Comparison of ENCODE assay signal across 8 cellular contexts in genomic region chr19:47445937-47446402, GRCh38. TPM values are rescaled to one million over a fixed set of nuclear protein-coding genes. Genes with fewer than 3 reads are reported as not detected.
DNase-seq lines count a peak whose midpoint lies in the region; ATAC-seq and TF ChIP-seq lines count a peak whose summit lies in the region.

No MANE protein-coding gene starts in this region.

- WGBS in mesendoderm (ENCODE audit: extremely low coverage, insufficient coverage, low lambda C conversion rate) = no CpG with 5 or more reads among the region's 22 CpGs

- H3K79me1 ChIP-seq in mesendoderm (ENCODE audit: low read length) = no peaks in the 10 kb centered on the region

- no peak overlapping the region for H2AK5ac ChIP-seq in mesendoderm (ENCODE audit: low read length)

- H3K4me3 ChIP-seq in coronary artery (peak overlapping the region; percentile 28), mesendoderm (ENCODE audit: low read length) (no peak overlapping the region)

- H3K9ac ChIP-seq in mesendoderm (ENCODE audit: low read length) = no peak overlapping the region

- peaks cover 60% of the 10 kb centered on the region for H3K27me3 Mint-ChIP-seq in WTC11 (ENCODE audit: low read depth)

- no peak overlapping the region for H2BK5ac ChIP-seq in mesendoderm (ENCODE audit: low read length)

- no peaks in the 10 kb centered on the region for H3K36me3 ChIP-seq in mesendoderm (ENCODE audit: control insufficient read depth, insufficient read depth, low read length)

- H3K79me2 ChIP-seq in mesendoderm (ENCODE audit: control insufficient read depth, insufficient read depth, low read length) = no peaks in the 10 kb centered on the region

- H3K4me2 ChIP-seq in mesendoderm (ENCODE audit: low read length) = no peak overlapping the region

- no peak overlapping the region for H4K5ac ChIP-seq in mesendoderm (ENCODE audit: low read length)

- H2BK15ac ChIP-seq in mesendoderm (replicated peaks; ENCODE audit: low read depth) = no peak overlapping the region

- peak overlapping the region; percentile 79 for H3K4me3 Mint-ChIP-seq in WTC11

- peaks cover 36% of the 10 kb centered on the region for H3K4me1 Mint-ChIP-seq in WTC11

- CTCF ChIA-PET in WTC11 (lab: Charles Lee) = interaction anchor here (0.7 to 6.4 kb wide), 10 partner anchors 9 to 261 kb away, joined by 3 to 98 read pairs (median 4); partner anchors contain the start of genes KPTN and NAPA

- no peak overlapping the region for H3K27ac ChIP-seq in coronary artery
- H3K27ac ChIP-seq in mesendoderm (ENCODE audit: low read depth, low read length) = no peak overlapping the region

- POLR2A ChIA-PET in WTC11 (lab: Charles Lee) = interaction anchor here (0.7 kb wide), 1 partner anchor 26 kb away, joined by 3 read pairs; no protein-coding TSS in a partner anchor

- TF ChIP-seq CTCF in WTC11 (IDR thresholded peaks at IDR 0.05) = no peak
- TF ChIP-seq CTCF in coronary artery (IDR thresholded peaks at IDR 0.05) = no peak

- H3K18ac ChIP-seq in mesendoderm (ENCODE audit: low read length) = no peak overlapping the region

- no peaks in the 10 kb centered on the region for H3K4me1 ChIP-seq in mesendoderm (ENCODE audit: control insufficient read depth, low read depth, low read length)

- no peak overlapping the region for H3K4ac ChIP-seq in mesendoderm (ENCODE audit: low read depth, low read length)

- peaks cover 9% of the 10 kb centered on the region for H3K27me3 ChIP-seq in mesendoderm (ENCODE audit: insufficient read depth, low read length, poor library complexity)

- H4K8ac ChIP-seq in mesendoderm (ENCODE audit: low read depth, low read length) = no peak overlapping the region

- DNase-seq in COLO668 (lab: John Stamatoyannopoulos, UW; ENCODE audit: unreplicated experiment) = peak; percentile 48
- peak; percentile 53 for DNase-seq in MV-4-11 (lab: John Stamatoyannopoulos, UW)
- peak; percentile 53 for DNase-seq in WTC11 (ENCODE audit: low spot score)
- no peak for DNase-seq in coronary artery (ENCODE audit: low spot score)
- DNase-seq in occipital lobe (lab: John Stamatoyannopoulos, UW) = peak; percentile 46
- DNase-seq in mesendoderm = no peak

- no peak overlapping the region for H3K27ac Mint-ChIP-seq in WTC11

- no peaks in the 10 kb centered on the region for H3K9me3 Mint-ChIP-seq in WTC11

- no peak for ATAC-seq in WTC11
- ATAC-seq in GM21737 (IDR thresholded peaks at IDR 0.05; ENCODE audit: unreplicated experiment) = no peak
- no peak for ATAC-seq in HG02840 (IDR thresholded peaks at IDR 0.05; ENCODE audit: low FRiP score, unreplicated experiment)

- no peaks in the 10 kb centered on the region for H3K36me3 Mint-ChIP-seq in WTC11

- H3K23ac ChIP-seq in mesendoderm (ENCODE audit: low read length) = no peak overlapping the region

- H3K56ac ChIP-seq in mesendoderm (ENCODE audit: low read length) = no peak overlapping the region

- H2BK120ac ChIP-seq in mesendoderm (ENCODE audit: low read depth, low read length) = no peak overlapping the region

TF ChIP-seq in WTC11, 78 proteins besides CTCF, POLR2A, EP300 and RAD21:
- TF ChIP-seq GTF2I (CRISPR knock-in tag; conservative IDR thresholded peaks at IDR 0.05) (no peak), NFE2L1 (CRISPR knock-in tag; IDR thresholded peaks at IDR 0.05) (no peak), ZNF121 (CRISPR knock-in tag; IDR thresholded peaks at IDR 0.05) (no peak), NR3C1 (CRISPR knock-in tag; conservative IDR thresholded peaks at IDR 0.05; ENCODE audit: low read depth) (no peak), FOXP1 (CRISPR knock-in tag; IDR thresholded peaks at IDR 0.05; ENCODE audit: borderline replicate concordance) (no peak), FOXJ3 (CRISPR knock-in tag; IDR thresholded peaks at IDR 0.05; ENCODE audit: borderline replicate concordance) (no peak), ZNF263 (CRISPR knock-in tag; IDR thresholded peaks at IDR 0.05; ENCODE audit: low read depth) (no peak), ZNF396 (CRISPR knock-in tag; IDR thresholded peaks at IDR 0.05; ENCODE audit: borderline replicate concordance) (no peak), TEAD4 (CRISPR knock-in tag; IDR thresholded peaks at IDR 0.05) (no peak), ZNF532 (CRISPR knock-in tag; IDR thresholded peaks at IDR 0.05; ENCODE audit: borderline replicate concordance) (no peak), ATF2 (CRISPR knock-in tag; IDR thresholded peaks at IDR 0.05; ENCODE audit: borderline replicate concordance, low read depth) (no peak)

RNA-seq across cellular contexts. Expression of gene SLC8A2, which starts 25.7 kb away (rescaled TPM):
- total RNA-seq in WTC11 (2021) (6.5 to 8.5 TPM (median 6.8 TPM) in 3 replicates), occipital lobe (40.1 TPM)
- polyA plus RNA-seq in mesendoderm (2013, experiment 1 of 2) = 0.69 TPM
- polyA plus RNA-seq in mesendoderm (2013, experiment 2 of 2) = 0.67 TPM

RNA-seq across cellular contexts. Expression of gene MEIS3, which starts 26.6 kb away (rescaled TPM):
- total RNA-seq in WTC11 (2021) (38.5 to 51.1 TPM (median 48.4 TPM) in 3 replicates), occipital lobe (74.6 TPM)
- 65.7 TPM for polyA plus RNA-seq in mesendoderm (2013, experiment 1 of 2)
- polyA plus RNA-seq in mesendoderm (2013, experiment 2 of 2) = 64.6 TPM

RNA-seq across cellular contexts. Expression of gene KPTN, which starts 38.0 kb away (rescaled TPM):
- 24.5 to 30.2 TPM (median 29.5 TPM) in 3 replicates for total RNA-seq in WTC11 (2021)
- 4.2 TPM for total RNA-seq in occipital lobe
- 22.4 TPM for polyA plus RNA-seq in mesendoderm (2013, experiment 1 of 2)
- polyA plus RNA-seq in mesendoderm (2013, experiment 2 of 2) = 22.2 TPM

Comparison
In these comparisons a context has a peak if more than half of its experiments do, and no peak if none do; other contexts are left out.
1. DNase-seq: peak in COLO668 (single experiment), MV-4-11 (single experiment), WTC11 (single experiment) and occipital lobe (single experiment); none in coronary artery (single experiment) and mesendoderm (single experiment).